ENCODE assay signal across 8 cellular contexts in the genomic region with DNA sequence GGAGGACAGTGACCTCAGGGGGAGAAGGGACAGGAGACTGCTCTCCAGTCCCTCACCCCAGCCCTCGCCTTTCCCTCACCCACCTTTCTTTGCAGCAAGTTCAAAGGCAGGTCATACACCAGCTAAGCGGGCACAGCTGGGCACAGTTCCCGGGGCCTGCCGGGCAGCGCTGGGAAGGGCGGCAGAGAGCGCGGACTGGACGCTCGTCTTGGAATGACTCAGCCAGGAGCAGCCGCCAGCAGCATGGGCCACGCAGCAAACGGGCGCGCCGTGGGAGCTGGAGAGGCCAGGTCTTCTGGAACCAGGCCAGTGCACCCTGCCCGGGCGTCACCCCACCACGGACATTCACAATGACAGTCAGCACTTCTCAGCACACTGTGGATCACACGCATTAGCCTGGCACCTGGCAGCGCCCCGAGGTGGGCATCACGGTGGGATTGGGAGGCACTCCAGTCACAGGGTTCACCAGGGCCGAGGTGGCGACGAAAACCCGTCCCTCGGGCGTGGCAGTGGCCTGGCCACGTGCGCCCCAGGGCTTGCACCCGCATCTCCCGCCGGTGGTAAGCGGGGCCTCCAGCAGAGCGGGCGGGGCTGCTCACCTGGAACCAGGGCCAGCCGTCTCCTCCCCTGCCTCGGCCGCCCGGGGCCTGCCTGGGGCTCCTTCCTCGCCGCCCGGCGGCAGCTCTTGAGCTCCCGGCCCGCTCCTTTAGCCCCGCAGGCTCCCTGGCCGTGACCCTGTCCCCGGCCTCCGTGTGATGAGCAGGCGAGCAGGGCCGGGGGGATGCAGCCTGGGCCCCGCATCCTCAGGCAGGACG. TPM values are rescaled to one million over a fixed set of nuclear protein-coding genes. Genes with fewer than 3 reads are reported as not detected.
DNase-seq lines count a peak whose midpoint lies in the region; ATAC-seq and TF ChIP-seq lines count a peak whose summit lies in the region.

No MANE protein-coding gene starts in this region.

- no peaks in the 10 kb centered on the region for H3K36me3 Mint-ChIP-seq in activated naive CD4-positive, alpha-beta T cell treated with anti-CD3 and anti-CD28 coated beads, Interleukin-2, amount 50 U/mL, for 72 hours

- no peak overlapping the region for H3K9ac ChIP-seq in rectal smooth muscle tissue (ENCODE audit: low read length)

- H3K27ac ChIP-seq in hepatocyte (no peak overlapping the region), rectal smooth muscle tissue (ENCODE audit: low read depth, low read length) (no peak overlapping the region)

- peak overlapping the region; percentile 63 for H2AFZ ChIP-seq in hepatocyte

- TF ChIP-seq CTCF in BJ (IDR thresholded peaks at IDR 0.05; ENCODE audit: insufficient read depth, low read depth, low read length) (no peak), hepatocyte (IDR thresholded peaks at IDR 0.05; ENCODE audit: poor library complexity) (no peak)

- H4K20me1 ChIP-seq in hepatocyte (ENCODE audit: insufficient read depth, poor library complexity, severe bottlenecking): no peaks in the 10 kb centered on the region

- H3K4me3 ChIP-seq in BJ (ENCODE audit: low read depth, low read length) (peak overlapping the region; percentile 62), hepatocyte (peak overlapping the region; percentile 38), rectal smooth muscle tissue (ENCODE audit: low read length) (peak overlapping the region; percentile 69)

- no peak for DNase-seq in BJ (ENCODE audit: low read depth)
- DNase-seq in HT1080 (ENCODE audit: low read depth): peak; percentile 78
- peak in 39 of 56 donors; percentile 33 to 84 (median 64) for DNase-seq in amygdala (lab: John Stamatoyannopoulos, UW)
- peak; percentile 26 for DNase-seq in hepatocyte (ENCODE audit: low spot score)
- DNase-seq in activated naive CD4-positive, alpha-beta T cell treated with anti-CD3 and anti-CD28 coated beads, Interleukin-2, amount 50 U/mL, for 72 hours (ENCODE audit: low spot score in 2 of 2): no peak
- DNase-seq in stimulated activated CD4-positive, alpha-beta T cell treated with anti-CD3 and anti-CD28 coated beads, Interleukin-1b, Interleukin-23, amount 100 ng/mL, for 48 hours: no peak

- H3K36me3 ChIP-seq in BJ (ENCODE audit: control insufficient read depth, insufficient read depth, low read length): no peaks in the 10 kb centered on the region
- H3K36me3 ChIP-seq in hepatocyte (replicated peaks; ENCODE audit: insufficient read depth, low read depth): no peaks in the 10 kb centered on the region
- H3K36me3 ChIP-seq in rectal smooth muscle tissue (ENCODE audit: control insufficient read depth, insufficient read depth, low read length): no peaks in the 10 kb centered on the region

- no peaks in the 10 kb centered on the region for H3K79me2 ChIP-seq in hepatocyte

- POLR2A ChIA-PET in BJ (lab: Charles Lee): interaction anchor here (0.5 to 0.6 kb wide), 5 partner anchors 17 to 707 kb away, joined by 3 to 6 read pairs (median 3); no protein-coding TSS in a partner anchor

- WGBS in hepatocyte (ENCODE audit: low lambda C conversion rate, missing lambda C conversion rate): 61% methylated on average over 37 of the region's 55 CpGs

- H3K4me1 ChIP-seq in hepatocyte (ENCODE audit: insufficient read depth) (peaks cover 5% of the 10 kb centered on the region), rectal smooth muscle tissue (ENCODE audit: control insufficient read depth, insufficient read depth, low read length) (peaks cover 3% of the 10 kb centered on the region)

- CTCF ChIA-PET in BJ (lab: Yijun Ruan, JAX): interaction anchor here (0.6 to 14.6 kb wide), 83 partner anchors 8 to 926 kb away, joined by 3 to 739 read pairs (median 5); a partner anchor contains a TSS

- no peaks in the 10 kb centered on the region for H3K27me3 ChIP-seq in BJ (ENCODE audit: control insufficient read depth, insufficient read depth, low read length)
- peaks cover 12% of the 10 kb centered on the region for H3K27me3 ChIP-seq in hepatocyte
- no peaks in the 10 kb centered on the region for H3K27me3 ChIP-seq in rectal smooth muscle tissue (ENCODE audit: control insufficient read depth, insufficient read depth, low read length)

- no peak overlapping the region for H3K27ac Mint-ChIP-seq in activated naive CD4-positive, alpha-beta T cell treated with anti-CD3 and anti-CD28 coated beads, Interleukin-2, amount 50 U/mL, for 72 hours

- ATAC-seq in GM19351 (IDR thresholded peaks at IDR 0.05; ENCODE audit: unreplicated experiment): peak; percentile 28
- ATAC-seq in activated naive CD4-positive, alpha-beta T cell treated with anti-CD3 and anti-CD28 coated beads, Interleukin-2, amount 50 U/mL, for 72 hours: no peak

- peak overlapping the region; percentile 98 for H3K4me2 ChIP-seq in hepatocyte

- no peaks in the 10 kb centered on the region for H3K9me2 ChIP-seq in hepatocyte (replicated peaks; ENCODE audit: insufficient read depth)

- H3K9me3 ChIP-seq in hepatocyte (ENCODE audit: low read depth): no peaks in the 10 kb centered on the region

- H3K9me3 Mint-ChIP-seq in activated naive CD4-positive, alpha-beta T cell treated with anti-CD3 and anti-CD28 coated beads, Interleukin-2, amount 50 U/mL, for 72 hours: no peaks in the 10 kb centered on the region

RNA-seq across cellular contexts. Expression of a gene that starts 29.0 kb away (rescaled TPM):
- polyA plus RNA-seq in BJ (2011; rRNA removed): not detected in 2 replicates
- polyA minus RNA-seq in BJ (2011; rRNA and poly(A)+ RNA removed): not detected in 2 replicates
- total RNA-seq in HT1080 (2014; rRNA removed; shearing (Covaris generic)): 0.67 and 0.69 TPM in 2 replicates
- polyA plus RNA-seq in HT1080 (2015; cell fraction: cytosol; rRNA removed): 0.63 and 0.66 TPM in 2 replicates
- 0.27 and 0.99 TPM in 2 replicates for polyA plus RNA-seq in HT1080 (2015; cell fraction: nucleus; rRNA removed)
- total RNA-seq in hepatocyte: 0.36 and 0.43 TPM in 2 replicates
- 0.91 TPM in 1 of 2 replicates, not detected in the other for polyA plus RNA-seq in hepatocyte
- under 1 TPM; 0.09 to 0.25 TPM for total RNA-seq in activated naive CD4-positive, alpha-beta T cell treated with anti-CD3 and anti-CD28 coated beads, Interleukin-2, amount 50 U/mL, for 72 hours

RNA-seq across cellular contexts. Expression of a gene that starts 50.8 kb away (rescaled TPM):
- polyA plus RNA-seq in BJ (2011; rRNA removed): 6.4 and 7.2 TPM in 2 replicates
- polyA minus RNA-seq in BJ (2011; rRNA and poly(A)+ RNA removed): 7.2 and 8.0 TPM in 2 replicates
- total RNA-seq in HT1080 (2014; rRNA removed; shearing (Covaris generic)): 68.7 and 70.8 TPM in 2 replicates
- 80.9 and 98.9 TPM in 2 replicates for polyA plus RNA-seq in HT1080 (2015; cell fraction: cytosol; rRNA removed)
- 102 and 117 TPM in 2 replicates for polyA plus RNA-seq in HT1080 (2015; cell fraction: nucleus; rRNA removed)
- total RNA-seq in hepatocyte: 0.52 and 1.8 TPM in 2 replicates
- 1.7 and 4.1 TPM in 2 replicates for polyA plus RNA-seq in hepatocyte
- total RNA-seq in activated naive CD4-positive, alpha-beta T cell treated with anti-CD3 and anti-CD28 coated beads, Interleukin-2, amount 50 U/mL, for 72 hours: not detected

Comparison
In these comparisons a context has a peak if more than half of its experiments do, and no peak if none do; other contexts are left out.
1. DNase-seq: peak in HT1080 (single experiment), amygdala (39 of 56) and hepatocyte (single experiment); none in BJ (single experiment), activated naive CD4-positive, alpha-beta T cell treated with anti-CD3 and anti-CD28 coated beads, Interleukin-2, amount 50 U/mL, for 72 hours (0 of 2) and stimulated activated CD4-positive, alpha-beta T cell treated with anti-CD3 and anti-CD28 coated beads, Interleukin-1b, Interleukin-23, amount 100 ng/mL, for 48 hours (single experiment).
2. RNA of a gene that starts 50.8 kb away (total RNA-seq): 68.7 to 70.8 TPM in HT1080; 0.52 to 1.8 TPM in hepatocyte and not detected in activated naive CD4-positive, alpha-beta T cell treated with anti-CD3 and anti-CD28 coated beads, Interleukin-2, amount 50 U/mL, for 72 hours; every median in the first group is over 10 times any median in the second.
3. Peak in every context shown above with its lines, with median percentiles within 50 percentile points of each other: H3K4me3 ChIP-seq.